Comparison of ENCODE assay signal across 13 cellular contexts in the genomic region with DNA sequence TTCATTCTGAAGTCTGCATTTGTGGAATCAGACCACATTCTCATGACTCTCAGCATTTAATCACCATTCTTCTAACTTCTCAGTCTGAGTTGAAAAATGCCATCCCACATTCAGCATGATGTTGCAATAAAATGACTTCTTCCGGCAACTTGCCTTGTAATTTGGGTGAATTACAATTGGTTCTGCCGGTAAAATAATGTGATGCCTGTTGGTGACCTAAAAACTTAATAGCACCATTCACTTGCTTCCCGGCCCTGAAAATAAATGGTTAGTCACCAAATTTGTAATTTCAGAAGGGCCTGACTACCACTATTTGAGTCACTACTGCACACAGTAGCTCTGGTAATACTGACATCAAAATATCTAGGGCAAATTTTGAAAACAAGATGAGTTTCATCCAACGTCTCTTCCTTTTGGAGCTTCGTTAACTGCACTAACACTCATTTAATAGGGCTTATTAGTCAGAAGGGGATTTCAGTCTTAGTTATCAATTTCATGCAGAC.
DNase-seq lines count a peak whose midpoint lies in the region; ATAC-seq and TF ChIP-seq lines count a peak whose summit lies in the region.
"Had no signal": no experiment of that assay in that cellular context is flagged by ENCODE, and none has a peak within 500 bp of the region (broad histone marks: within the 10 kb centered on the region; RNA-seq: fewer than 3 reads in every experiment).

No MANE protein-coding gene starts in this region.

- peak; percentile 68 for DNase-seq in NCI-H226
- DNase-seq in epithelial cell of esophagus (ENCODE audit: low read depth) = peak; percentile 59
- peak; percentile 7 for DNase-seq in putamen (ENCODE audit: low spot score)
- no peak for DNase-seq in islet precursor cell
- no peak for DNase-seq in NCI-H82 treated with DMSO at 0.1 percent for 48 hours (lab: John Stamatoyannopoulos, UW; ENCODE audit: unreplicated experiment)
- no peak for DNase-seq in DMS 273 treated with DMSO at 0.1 percent for 48 hours (lab: John Stamatoyannopoulos, UW)
- DNase-seq: amygdala, NCI-H524 treated with DMSO at 0.1 percent for 48 hours, ovary, testis had no signal

- no peak overlapping the region for H3K4me3 ChIP-seq in epithelial cell of esophagus (ENCODE audit: low read length)
- H3K4me3 ChIP-seq: ovary, testis had no signal

- ATAC-seq in GM18520 (IDR thresholded peaks at IDR 0.05; ENCODE audit: unreplicated experiment) (peak; percentile 42), GM18502 (IDR thresholded peaks at IDR 0.05; ENCODE audit: poor library complexity, unreplicated experiment) (no peak)
- ATAC-seq: left lobe of liver had no signal

- no peak for TF ChIP-seq CTCF in epithelial cell of esophagus (IDR thresholded peaks at IDR 0.05; ENCODE audit: insufficient read depth, low read depth, low read length, missing control alignments)

Comparison
In these comparisons a context has a peak if more than half of its experiments do, and no peak if none do; other contexts are left out.
1. DNase-seq: peak in NCI-H226 (single experiment), epithelial cell of esophagus (single experiment) and putamen (single experiment); none in islet precursor cell (single experiment), NCI-H82 treated with DMSO at 0.1 percent for 48 hours (single experiment) and DMS 273 treated with DMSO at 0.1 percent for 48 hours (single experiment).